ENCODE assay signal across 10 cellular contexts in the genomic region with DNA sequence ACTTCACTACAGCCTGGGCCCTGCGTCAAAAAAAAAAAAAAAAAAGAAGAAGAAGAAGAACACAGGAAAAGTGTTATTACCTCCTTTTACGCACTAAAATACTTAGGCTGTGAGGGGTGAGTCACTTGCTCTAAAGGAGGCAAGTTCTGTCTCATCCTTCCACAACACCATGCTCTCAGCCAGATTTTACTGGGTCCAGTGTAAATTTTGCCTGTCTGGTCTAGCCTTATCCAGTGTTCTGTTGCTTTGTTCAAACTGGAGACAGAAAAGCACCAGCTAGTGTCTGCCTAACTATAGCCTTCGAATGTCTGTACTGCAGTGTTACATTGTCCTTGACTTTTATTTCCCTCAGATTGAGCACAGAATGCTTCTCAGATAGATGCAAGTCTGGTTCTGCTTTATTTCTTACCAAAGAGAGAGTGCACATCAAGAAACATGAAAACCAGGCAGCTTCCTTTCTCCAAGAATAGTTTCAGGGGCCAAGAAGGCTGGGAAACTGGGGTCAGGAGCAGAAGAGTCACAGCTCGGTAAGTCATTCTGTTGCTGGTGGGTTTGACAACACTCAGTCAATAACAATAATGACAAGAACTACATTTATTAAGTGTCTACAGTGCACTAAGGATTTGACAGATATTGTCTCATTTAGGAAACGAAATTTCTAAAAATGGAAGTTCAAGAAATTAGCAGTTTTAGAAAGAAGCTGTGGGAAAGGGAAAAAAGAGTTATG. TPM values are rescaled to one million over a fixed set of nuclear protein-coding genes. Genes with fewer than 3 reads are reported as not detected.
A peak's percentile ranks its signal among the peaks of the same experiment; 100 is the strongest.
DNase-seq lines count a peak whose midpoint lies in the region; ATAC-seq and TF ChIP-seq lines count a peak whose summit lies in the region.
"Had no signal": no experiment of that assay in that cellular context is flagged by ENCODE, and none has a peak within 500 bp of the region (broad histone marks: within the 10 kb centered on the region; RNA-seq: fewer than 3 reads in every experiment).

No MANE protein-coding gene starts in this region.

- no peaks in the 10 kb centered on the region for H3K36me3 ChIP-seq in Loucy (ENCODE audit: insufficient read depth, low read length)
- H3K36me3 ChIP-seq: right lobe of liver had no signal

- H3K4me3 Mint-ChIP-seq in endothelial cell (ENCODE audit: unreplicated experiment) (no peak overlapping the region), progenitor cell of endocrine pancreas (ENCODE audit: low read depth) (no peak overlapping the region)
- H3K4me3 Mint-ChIP-seq: activated naive CD8-positive, alpha-beta T cell had no signal

- peak overlapping the region; percentile 55 for H3K27ac ChIP-seq in right cardiac atrium (ENCODE audit: low read length)
- H3K27ac ChIP-seq: right lobe of liver had no signal

- H3K36me3 Mint-ChIP-seq in endothelial cell (ENCODE audit: low read depth, unreplicated experiment) (no peaks in the 10 kb centered on the region), progenitor cell of endocrine pancreas (ENCODE audit: insufficient read depth) (no peaks in the 10 kb centered on the region)
- H3K36me3 Mint-ChIP-seq: activated naive CD8-positive, alpha-beta T cell had no signal

- H3K27me3 Mint-ChIP-seq in endothelial cell (ENCODE audit: unreplicated experiment) (no peaks in the 10 kb centered on the region), progenitor cell of endocrine pancreas (peaks cover 11% of the 10 kb centered on the region)

- H3K4me1 ChIP-seq in Loucy (ENCODE audit: insufficient read depth, low read length, poor library complexity, severe bottlenecking), result peaks cover 8% of the 10 kb centered on the region
- H3K4me1 ChIP-seq in right cardiac atrium (ENCODE audit: control insufficient read depth, insufficient read depth, low read length), result no peaks in the 10 kb centered on the region
- H3K4me1 ChIP-seq: right lobe of liver had no signal

- no peaks in the 10 kb centered on the region for H3K9me3 Mint-ChIP-seq in endothelial cell (ENCODE audit: unreplicated experiment)
- H3K9me3 Mint-ChIP-seq in progenitor cell of endocrine pancreas (ENCODE audit: low read depth), result no peaks in the 10 kb centered on the region

- intact Hi-C loops in right cardiac atrium (cut with DNase I), result no loop called here

- no peak for TF ChIP-seq CTCF in Loucy (conservative IDR thresholded peaks at IDR 0.05; ENCODE audit: low read length)
- no peak for TF ChIP-seq CTCF in endothelial cell (IDR thresholded peaks at IDR 0.05; ENCODE audit: unreplicated experiment)
- TF ChIP-seq CTCF in progenitor cell of endocrine pancreas (IDR thresholded peaks at IDR 0.05; ENCODE audit: unreplicated experiment), result no peak

- H3K9me2 ChIP-seq in Loucy (replicated peaks; ENCODE audit: low read depth, low read length), result no peaks in the 10 kb centered on the region

- H3K79me2 ChIP-seq in Loucy (ENCODE audit: insufficient read depth, low read length), result no peaks in the 10 kb centered on the region

- H3K4me3 ChIP-seq in Loucy (ENCODE audit: low read length, poor library complexity, severe bottlenecking), result no peak overlapping the region
- no peak overlapping the region for H3K4me3 ChIP-seq in right cardiac atrium (ENCODE audit: low read length)
- H3K4me3 ChIP-seq: right lobe of liver had no signal

- no peaks in the 10 kb centered on the region for H4K20me1 ChIP-seq in Loucy (ENCODE audit: insufficient read depth, low read length, poor library complexity, severe bottlenecking)

- no peak overlapping the region for H2AFZ ChIP-seq in Loucy (ENCODE audit: low read length)

- peak; percentile 47 for ATAC-seq in GM21723 (IDR thresholded peaks at IDR 0.05; ENCODE audit: unreplicated experiment)
- peak; percentile 59 to 64 for ATAC-seq in right cardiac atrium

- peak overlapping the region; percentile 31 for H3K4me2 ChIP-seq in Loucy (ENCODE audit: low read depth, low read length, poor library complexity, severe bottlenecking)

- H3K27me3 ChIP-seq in Loucy (ENCODE audit: insufficient read depth, low read length, poor library complexity, severe bottlenecking) (no peaks in the 10 kb centered on the region), right cardiac atrium (ENCODE audit: control insufficient read depth, insufficient read depth) (no peaks in the 10 kb centered on the region)
- H3K27me3 ChIP-seq: right lobe of liver had no signal

- peak; percentile 18 for DNase-seq in EL
- DNase-seq in right cardiac atrium, result no peak
- no peak for DNase-seq in NCI-H1048 (lab: John Stamatoyannopoulos, UW)
- DNase-seq in endothelial cell (ENCODE audit: low spot score), result no peak
- no peak for DNase-seq in progenitor cell of endocrine pancreas (ENCODE audit: low spot score, unreplicated experiment)
- DNase-seq in NCI-H526 (lab: John Stamatoyannopoulos, UW), result no peak
- DNase-seq: right lobe of liver had no signal

- H3K27ac Mint-ChIP-seq in endothelial cell (ENCODE audit: unreplicated experiment) (no peak overlapping the region), progenitor cell of endocrine pancreas (no peak overlapping the region)
- H3K27ac Mint-ChIP-seq: activated naive CD8-positive, alpha-beta T cell had no signal

- no peaks in the 10 kb centered on the region for H3K9me3 ChIP-seq in Loucy (ENCODE audit: insufficient read depth, low read depth, low read length)
- no peaks in the 10 kb centered on the region for H3K9me3 ChIP-seq in right cardiac atrium (ENCODE audit: control insufficient read depth, low read length)
- H3K9me3 ChIP-seq: right lobe of liver had no signal

- WGBS in right cardiac atrium, result 57% methylated on average over 5 of the region's 5 CpGs

- H3F3A ChIP-seq in Loucy (ENCODE audit: low read depth), result no peaks in the 10 kb centered on the region

- no peak overlapping the region for H3K9ac ChIP-seq in Loucy (ENCODE audit: low read depth, low read length, poor library complexity, severe bottlenecking)

- H3K4me1 Mint-ChIP-seq in endothelial cell (ENCODE audit: unreplicated experiment), result no peaks in the 10 kb centered on the region
- H3K4me1 Mint-ChIP-seq in progenitor cell of endocrine pancreas (ENCODE audit: low read depth), result no peaks in the 10 kb centered on the region

RNA-seq across cellular contexts. Expression of a gene that starts 3.1 kb away (rescaled TPM):
- total RNA-seq in right cardiac atrium (not detected), endothelial cell (ENCODE audit: unreplicated experiment) (not detected), progenitor cell of endocrine pancreas (not detected in 2 replicates)
- not detected for polyA plus RNA-seq in right cardiac atrium
- total RNA-seq: right lobe of liver had no signal

RNA-seq across cellular contexts. Expression of a gene that starts 59.2 kb away (rescaled TPM):
- total RNA-seq in right cardiac atrium (1 to 10 TPM; 3.5 to 5.5 (median 4.3) TPM), endothelial cell (ENCODE audit: unreplicated experiment) (12.3 TPM), progenitor cell of endocrine pancreas (21.7 and 22.6 TPM in 2 replicates)
- 1.5 TPM for polyA plus RNA-seq in right cardiac atrium

RNA-seq across cellular contexts. Expression of a gene that starts 59.6 kb away (rescaled TPM):
- total RNA-seq in right cardiac atrium (10 to 100 TPM; 11.9 to 14.6 (median 13.1) TPM), endothelial cell (ENCODE audit: unreplicated experiment) (28.8 TPM), progenitor cell of endocrine pancreas (26.0 and 26.8 TPM in 2 replicates)
- polyA plus RNA-seq in right cardiac atrium, result 10.0 TPM
